ENCODE assay signal across 8 cellular contexts in genomic region chr9:137726336-137726735, GRCh38.
A peak's percentile ranks its signal among the peaks of the same experiment; 100 is the strongest.
DNase-seq lines count a peak whose midpoint lies in the region; ATAC-seq, FAIRE-seq and TF ChIP-seq lines count a peak whose summit lies in the region.
"Not testable (repeated sequence)": the region's sequence is repeated elsewhere in the genome, so short reads cannot be mapped to it uniquely, and the experiment has no call there.

No MANE protein-coding gene starts in this region.

- peaks cover 87% of the 10 kb centered on the region for H3K36me3 Mint-ChIP-seq in activated CD8-positive, alpha-beta T cell treated with anti-CD3 and anti-CD28 coated beads, Interleukin-2, amount 10 ng/mL, durations not matched to agents 7 days and 5 days (ENCODE audit: low read depth)
- peaks cover 37 to 50% of the 10 kb centered on the region in 2 donors for H3K36me3 Mint-ChIP-seq in naive B cell

- H3K4me1 Mint-ChIP-seq in activated CD8-positive, alpha-beta T cell treated with anti-CD3 and anti-CD28 coated beads, Interleukin-2, amount 10 ng/mL, durations not matched to agents 7 days and 5 days (ENCODE audit: low read depth): peaks cover 30% of the 10 kb centered on the region
- peaks cover 42 to 68% (median 49%) of the 10 kb centered on the region in 3 donors for H3K4me1 Mint-ChIP-seq in naive B cell

- not testable (repeated sequence) for H3K27me3 Mint-ChIP-seq in activated CD8-positive, alpha-beta T cell treated with anti-CD3 and anti-CD28 coated beads, Interleukin-2, amount 10 ng/mL, durations not matched to agents 7 days and 5 days (ENCODE audit: low read depth); naive B cell

- POLR2A ChIA-PET in activated CD8-positive, alpha-beta T cell treated with anti-CD3 and anti-CD28 coated beads, Interleukin-2, amount 10 ng/mL, durations not matched to agents 7 days and 5 days (lab: Charles Lee): not testable (repeated sequence)

- TF ChIP-seq POLR2A in GM12892 (IDR thresholded peaks at IDR 0.05; ENCODE audit: low read depth, low read length): not testable (repeated sequence)

- CTCF ChIA-PET in activated CD8-positive, alpha-beta T cell treated with anti-CD3 and anti-CD28 coated beads, Interleukin-2, amount 10 ng/mL, durations not matched to agents 7 days and 5 days (lab: Charles Lee): not testable (repeated sequence)

- ATAC-seq in GM21381 (IDR thresholded peaks at IDR 0.05; ENCODE audit: unreplicated experiment) (peak; percentile 75), HG02610 (IDR thresholded peaks at IDR 0.05; ENCODE audit: unreplicated experiment) (peak; percentile 50), HG03039 (IDR thresholded peaks at IDR 0.05; ENCODE audit: unreplicated experiment) (peak; percentile 53), HG03378 (IDR thresholded peaks at IDR 0.05; ENCODE audit: unreplicated experiment) (peak; percentile 56), naive B cell (ENCODE audit: low read depth in 2 of 2) (peak; percentile 86 to 91)
- not testable (repeated sequence) for ATAC-seq in activated CD8-positive, alpha-beta T cell treated with anti-CD3 and anti-CD28 coated beads, Interleukin-2, amount 10 ng/mL, durations not matched to agents 7 days and 5 days

- FAIRE-seq in GM12892 (lab: Jason Lieb, UNC) (peak; percentile 99), GM19239 (lab: Jason Lieb, UNC) (peak; percentile 98)

- peaks cover 30% of the 10 kb centered on the region for H3K9me3 Mint-ChIP-seq in activated CD8-positive, alpha-beta T cell treated with anti-CD3 and anti-CD28 coated beads, Interleukin-2, amount 10 ng/mL, durations not matched to agents 7 days and 5 days (ENCODE audit: insufficient read depth)
- not testable (repeated sequence) for H3K9me3 Mint-ChIP-seq in naive B cell

- not testable (repeated sequence) for DNase-seq in GM12892 (ENCODE audit: insufficient read length); GM19239 (ENCODE audit: insufficient read length, low spot score); activated CD8-positive, alpha-beta T cell treated with anti-CD3 and anti-CD28 coated beads, Interleukin-2, amount 10 ng/mL, durations not matched to agents 7 days and 5 days; naive B cell

- H3K4me3 Mint-ChIP-seq in activated CD8-positive, alpha-beta T cell treated with anti-CD3 and anti-CD28 coated beads, Interleukin-2, amount 10 ng/mL, durations not matched to agents 7 days and 5 days: not testable (repeated sequence)
- peak overlapping the region in 1 of 8 donors; percentile 77 for H3K4me3 Mint-ChIP-seq in naive B cell

- H3K27ac Mint-ChIP-seq in activated CD8-positive, alpha-beta T cell treated with anti-CD3 and anti-CD28 coated beads, Interleukin-2, amount 10 ng/mL, durations not matched to agents 7 days and 5 days: peak overlapping the region; percentile 35
- H3K27ac Mint-ChIP-seq in naive B cell: peak overlapping the region in 4 of 6 donors; percentile 21 to 98 (median 68)
